Comparison of ENCODE assay signal across 1 cellular context in genomic region chr14:37205623-37206605, GRCh38.
A peak's percentile ranks its signal among the peaks of the same experiment; 100 is the strongest.
TF ChIP-seq lines count a peak whose summit lies in the region.
"Not testable (repeated sequence)": the region's sequence is repeated elsewhere in the genome, so short reads cannot be mapped to it uniquely, and the experiment has no call there.

No MANE protein-coding gene starts in this region.

TF ChIP-seq in HepG2, 621 proteins besides CTCF, POLR2A, EP300 and RAD21:
- peak; percentile 90; the same call in 1 of the 2 replicates for TF ChIP-seq TOPORS (CRISPR knock-in tag; IDR thresholded peaks at IDR 0.05)
- TF ChIP-seq SALL2 (CRISPR knock-in tag; IDR thresholded peaks at IDR 0.05): 0 out of 2 replicates have a peak, but pooled peaks have one; percentile 26
- TF ChIP-seq NRL (CRISPR knock-in tag; IDR thresholded peaks at IDR 0.05; ENCODE audit: borderline replicate concordance): peak; percentile 67; the same call in 1 of the 2 replicates
- TF ChIP-seq DZIP1 (CRISPR knock-in tag; IDR thresholded peaks at IDR 0.05): peak; percentile 48; the same call in 1 of the 2 replicates
- TF ChIP-seq CBX1 (IDR thresholded peaks at IDR 0.05; ENCODE audit: low read depth): peak; percentile 41
- 0 out of 2 replicates have a peak, but pooled peaks have one; percentile 62 for TF ChIP-seq CBX5 (CRISPR knock-in tag; IDR thresholded peaks at IDR 0.05; ENCODE audit: borderline replicate concordance)
- peak; percentile 32; the same call in 1 of the 2 replicates for TF ChIP-seq ZSCAN5A (CRISPR knock-in tag; IDR thresholded peaks at IDR 0.05; ENCODE audit: borderline replicate concordance)
- peak; percentile 89 for TF ChIP-seq ZNF280D (CRISPR knock-in tag; IDR thresholded peaks at IDR 0.05)
- 0 out of 2 replicates have a peak, but pooled peaks have one; percentile 3 for TF ChIP-seq GABPA (IDR thresholded peaks at IDR 0.05; ENCODE audit: low read depth, low read length)
- TF ChIP-seq GABPA (CRISPR knock-in tag; IDR thresholded peaks at IDR 0.05; ENCODE audit: low read depth); HNF4G (IDR thresholded peaks at IDR 0.05; ENCODE audit: borderline replicate concordance, low read depth, low read length): not testable (repeated sequence)
- 0 out of 2 replicates have a peak, but pooled peaks have one; percentile 1 for TF ChIP-seq ZFY (CRISPR knock-in tag; IDR thresholded peaks at IDR 0.05)
- TF ChIP-seq ZFP41 (CRISPR knock-in tag; IDR thresholded peaks at IDR 0.05; ENCODE audit: borderline replicate concordance): 0 out of 2 replicates have a peak, but pooled peaks have one; percentile 26
- peak; percentile 36; the same call in 1 of the 2 replicates for TF ChIP-seq ZNF563 (CRISPR knock-in tag; IDR thresholded peaks at IDR 0.05)
- TF ChIP-seq ZBTB7A (CRISPR knock-in tag; IDR thresholded peaks at IDR 0.05): peak; percentile 59; the same call in 1 of the 2 replicates
- peak; percentile 96 for TF ChIP-seq ZNF280B (CRISPR knock-in tag; IDR thresholded peaks at IDR 0.05; ENCODE audit: borderline replicate concordance)
- peak; percentile 20; the same call in 1 of the 2 replicates for TF ChIP-seq JUND (CRISPR knock-in tag; IDR thresholded peaks at IDR 0.05)
- 0 out of 2 replicates have a peak, but pooled peaks have one; percentile 25 for TF ChIP-seq ATF7-NPFF (CRISPR knock-in tag; IDR thresholded peaks at IDR 0.05; ENCODE audit: low read depth)
- 0 out of 2 replicates have a peak, but pooled peaks have one; percentile 26 for TF ChIP-seq THAP9 (CRISPR knock-in tag; IDR thresholded peaks at IDR 0.05; ENCODE audit: borderline replicate concordance)
- TF ChIP-seq ZNF619 (CRISPR knock-in tag; IDR thresholded peaks at IDR 0.05): 0 out of 2 replicates have a peak, but pooled peaks have one; percentile 29
- TF ChIP-seq NFE2L1 (CRISPR knock-in tag; IDR thresholded peaks at IDR 0.05; ENCODE audit: borderline replicate concordance): peak; percentile 65; the same call in 1 of the 2 replicates
- TF ChIP-seq HIVEP1 (CRISPR knock-in tag; IDR thresholded peaks at IDR 0.05): 0 out of 2 replicates have a peak, but pooled peaks have one; percentile 49
- peak; percentile 87 for TF ChIP-seq SETDB1 (CRISPR knock-in tag; IDR thresholded peaks at IDR 0.05; ENCODE audit: borderline replicate concordance)
- peak; percentile 62; the same call in 1 of the 2 replicates for TF ChIP-seq ZNF225 (CRISPR knock-in tag; IDR thresholded peaks at IDR 0.05)
- TF ChIP-seq ZKSCAN1 (IDR thresholded peaks at IDR 0.05; ENCODE audit: low read length): peak; percentile 55; the same call in 1 of the 2 replicates
- TF ChIP-seq HNF4G (CRISPR knock-in tag; IDR thresholded peaks at IDR 0.05; ENCODE audit: borderline replicate concordance, low read depth): 0 out of 2 replicates have a peak, but pooled peaks have one; percentile 30
- 0 out of 2 replicates have a peak, but pooled peaks have one; percentile 32 for TF ChIP-seq KDM1A (CRISPR knock-in tag; IDR thresholded peaks at IDR 0.05)
